Comparison of ENCODE assay signal across 8 cellular contexts in the genomic region with DNA sequence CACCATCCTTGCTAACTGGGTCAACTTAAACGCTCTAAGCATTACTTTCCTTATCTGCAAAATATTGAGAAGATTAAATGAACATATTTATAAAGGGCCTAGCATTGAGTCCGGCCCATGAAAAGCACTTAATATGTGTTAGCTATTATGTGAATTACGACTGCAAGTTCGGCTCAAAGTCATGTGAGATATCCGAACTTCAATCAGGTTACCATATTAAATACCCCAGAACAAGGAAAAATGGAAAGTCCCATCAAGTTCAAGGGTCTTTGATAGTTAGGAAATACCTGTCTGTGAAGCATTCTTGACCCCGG. TPM values are rescaled to one million over a fixed set of nuclear protein-coding genes. Genes with fewer than 3 reads are reported as not detected.
A peak's percentile ranks its signal among the peaks of the same experiment; 100 is the strongest.
DNase-seq lines count a peak whose midpoint lies in the region; ATAC-seq and TF ChIP-seq lines count a peak whose summit lies in the region.

No MANE protein-coding gene starts in this region.

- no peaks in the 10 kb centered on the region for H3K27me3 ChIP-seq in right lobe of liver

- TF ChIP-seq CTCF in 22Rv1 (IDR thresholded peaks at IDR 0.05): no peak
- no peak for TF ChIP-seq CTCF in right lobe of liver (IDR thresholded peaks at IDR 0.05)

- H3K4me1 ChIP-seq in right lobe of liver: peaks cover 0 to 13% (median 0%) of the 10 kb centered on the region in 4 donors

- H3K27me3 Mint-ChIP-seq in activated T-helper 17 cell treated with anti-CD3 and anti-CD28 coated beads, Interleukin-2, amount 50 U/mL, for 72 hours: peaks cover 6% of the 10 kb centered on the region

- peak overlapping the region; percentile 82 for H3K27ac ChIP-seq in 22Rv1
- H3K27ac ChIP-seq in right lobe of liver: peak overlapping the region; percentile 14 to 82 (median 58)

- H3K4me1 Mint-ChIP-seq in activated T-helper 17 cell treated with anti-CD3 and anti-CD28 coated beads, Interleukin-2, amount 50 U/mL, for 72 hours: peaks cover 9% of the 10 kb centered on the region

- H3K36me3 ChIP-seq in right lobe of liver: no peaks in the 10 kb centered on the region

- H3K4me3 Mint-ChIP-seq in activated T-helper 17 cell treated with anti-CD3 and anti-CD28 coated beads, Interleukin-2, amount 50 U/mL, for 72 hours: peak overlapping the region; percentile 89

- peaks cover 12% of the 10 kb centered on the region for H3K36me3 Mint-ChIP-seq in activated T-helper 17 cell treated with anti-CD3 and anti-CD28 coated beads, Interleukin-2, amount 50 U/mL, for 72 hours (ENCODE audit: low read depth)

- TF ChIP-seq POLR2A in right lobe of liver (IDR thresholded peaks at IDR 0.05): no peak

- intact Hi-C loops in right lobe of liver (cut with DNase I): no loop called here

- H3K9me3 ChIP-seq in right lobe of liver: no peaks in the 10 kb centered on the region

- H3K27ac Mint-ChIP-seq in activated T-helper 17 cell treated with anti-CD3 and anti-CD28 coated beads, Interleukin-2, amount 50 U/mL, for 72 hours: peak overlapping the region; percentile 95

- no peak for DNase-seq in right lobe of liver
- no peak for DNase-seq in cortex of kidney (lab: John Stamatoyannopoulos, UW)
- no peak for DNase-seq in SKM-1 (lab: John Stamatoyannopoulos, UW; ENCODE audit: unreplicated experiment)
- no peak for DNase-seq in HuH-7 (ENCODE audit: low spot score)
- DNase-seq in NCI-H1092 treated with DMSO at 0.1 percent for 48 hours (lab: John Stamatoyannopoulos, UW): no peak

- peak; percentile 4 for ATAC-seq in GM21619 (IDR thresholded peaks at IDR 0.05; ENCODE audit: unreplicated experiment)
- peak; percentile 0 for ATAC-seq in activated T-helper 17 cell treated with anti-CD3 and anti-CD28 coated beads, Interleukin-2, amount 50 U/mL, for 72 hours (replicated peaks)
- no peak for ATAC-seq in right lobe of liver

- no peaks in the 10 kb centered on the region for H3K9me3 Mint-ChIP-seq in activated T-helper 17 cell treated with anti-CD3 and anti-CD28 coated beads, Interleukin-2, amount 50 U/mL, for 72 hours

- H3K4me3 ChIP-seq in right lobe of liver: peak overlapping the region; percentile 64 to 83 (median 80)

- 30% methylated on average over 6 of the region's 6 CpGs for WGBS in right lobe of liver (ENCODE audit: insufficient coverage, low coverage, low lambda C conversion rate, missing lambda C conversion rate)

RNA-seq across cellular contexts. Expression of gene NRDE2, which starts 0.5 kb away (rescaled TPM):
- 10 to 100 TPM; 26.4 to 37.3 TPM for total RNA-seq in activated T-helper 17 cell treated with anti-CD3 and anti-CD28 coated beads, Interleukin-2, amount 50 U/mL, for 72 hours
- total RNA-seq in right lobe of liver: 10 to 100 TPM in 5 of 6 experiments, 1 to 10 TPM in 1; 7.9 to 16.3 (median 13.8) TPM

Comparison
In these comparisons a context has a peak if more than half of its experiments do, and no peak if none do; other contexts are left out.
1. ATAC-seq: peak in GM21619 (single experiment) and activated T-helper 17 cell treated with anti-CD3 and anti-CD28 coated beads, Interleukin-2, amount 50 U/mL, for 72 hours (single experiment); none in right lobe of liver (0 of 4).